ENCODE assay signal across 8 cellular contexts in the genomic region with DNA sequence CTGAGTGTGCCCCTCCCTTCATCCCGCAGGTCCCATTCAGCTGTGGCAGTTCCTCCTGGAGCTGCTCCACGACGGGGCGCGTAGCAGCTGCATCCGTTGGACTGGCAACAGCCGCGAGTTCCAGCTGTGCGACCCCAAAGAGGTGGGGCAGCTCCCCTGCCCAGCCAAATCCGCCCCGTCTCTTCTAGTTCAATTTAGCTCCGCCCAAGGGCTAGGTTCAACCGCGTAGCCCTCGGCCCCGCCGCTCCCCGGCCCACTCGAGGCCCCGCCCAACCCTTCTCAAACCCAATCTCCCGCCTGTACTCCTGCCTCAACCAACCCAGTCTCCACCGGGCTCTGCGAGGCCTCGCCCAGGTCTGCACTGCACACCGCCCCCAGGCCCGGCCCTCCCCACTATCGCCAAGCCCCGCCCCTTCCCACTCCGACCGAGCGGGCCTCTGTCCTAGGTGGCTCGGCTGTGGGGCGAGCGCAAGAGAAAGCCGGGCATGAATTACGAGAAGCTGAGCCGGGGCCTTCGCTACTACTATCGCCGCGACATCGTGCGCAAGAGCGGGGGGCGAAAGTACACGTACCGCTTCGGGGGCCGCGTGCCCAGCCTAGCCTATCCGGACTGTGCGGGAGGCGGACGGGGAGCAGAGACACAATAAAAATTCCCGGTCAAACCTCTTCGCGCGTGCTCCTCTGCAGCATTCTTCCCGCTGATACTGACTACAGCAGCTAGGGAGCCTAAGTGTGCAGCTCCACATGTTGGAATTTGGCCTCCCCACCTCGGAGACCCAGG. TPM values are rescaled to one million over a fixed set of nuclear protein-coding genes. Genes with fewer than 3 reads are reported as not detected.
DNase-seq lines count a peak whose midpoint lies in the region; ATAC-seq and TF ChIP-seq lines count a peak whose summit lies in the region.

No MANE protein-coding gene starts in this region.

- peaks cover 0 to 2% (median 0%) of the 10 kb centered on the region in 7 donors for H3K9me3 Mint-ChIP-seq in CD4-positive, CD25-positive, alpha-beta regulatory T cell

- H2BK15ac ChIP-seq in mesenchymal stem cell (ENCODE audit: low read depth, poor library complexity, severe bottlenecking), result no peak overlapping the region

- H2BK12ac ChIP-seq in mesenchymal stem cell (ENCODE audit: low read length in 2 of 2), result peak overlapping the region in 1 of 2 experiments; percentile 70

- H2AK5ac ChIP-seq in mesenchymal stem cell (ENCODE audit: low read length, severe bottlenecking), result no peak overlapping the region

- no peaks in the 10 kb centered on the region for H3K36me3 ChIP-seq in CD4-positive, CD25-positive, alpha-beta regulatory T cell (ENCODE audit: control insufficient read depth, insufficient read depth, low read length)
- H3K36me3 ChIP-seq in effector memory CD4-positive, alpha-beta T cell (ENCODE audit: control insufficient read depth, insufficient read depth, low read length), result no peaks in the 10 kb centered on the region
- no peaks in the 10 kb centered on the region for H3K36me3 ChIP-seq in mesenchymal stem cell (ENCODE audit: control insufficient read depth in 1 of 2, insufficient read depth in 2 of 2, low read depth in 1 of 2, low read length in 2 of 2)

- no peak overlapping the region for H4K91ac ChIP-seq in mesenchymal stem cell (ENCODE audit: low read length)

- no peaks in the 10 kb centered on the region for H3K36me3 Mint-ChIP-seq in CD4-positive, CD25-positive, alpha-beta regulatory T cell

- no peaks in the 10 kb centered on the region for H3K27me3 ChIP-seq in CD4-positive, CD25-positive, alpha-beta regulatory T cell (ENCODE audit: control insufficient read depth, insufficient read depth, low read length)
- H3K27me3 ChIP-seq in HL-60 (ENCODE audit: insufficient read depth, poor library complexity, severe bottlenecking), result no peaks in the 10 kb centered on the region
- H3K27me3 ChIP-seq in effector memory CD4-positive, alpha-beta T cell (replicated peaks; ENCODE audit: control insufficient read depth, insufficient read depth, low read length, poor library complexity, severe bottlenecking), result no peaks in the 10 kb centered on the region
- H3K27me3 ChIP-seq in mesenchymal stem cell (ENCODE audit: control insufficient read depth in 1 of 2, insufficient read depth in 1 of 2, low read length in 2 of 2), result no peaks in the 10 kb centered on the region

- H3K27ac ChIP-seq in CD4-positive, CD25-positive, alpha-beta regulatory T cell (ENCODE audit: insufficient read depth, low read length, poor library complexity, severe bottlenecking), result peak overlapping the region; percentile 80
- H3K27ac ChIP-seq in HL-60 (replicated peaks) (no peak overlapping the region), mesenchymal stem cell (ENCODE audit: low read length, poor library complexity, severe bottlenecking) (peak overlapping the region; percentile 79)
- H3K27ac ChIP-seq in effector memory CD4-positive, alpha-beta T cell (ENCODE audit: insufficient read depth, low read length, poor library complexity, severe bottlenecking), result peak overlapping the region; percentile 66

- H3K79me1 ChIP-seq in mesenchymal stem cell (replicated peaks; ENCODE audit: low read length, poor library complexity, severe bottlenecking), result peaks cover 1% of the 10 kb centered on the region

- no peak for TF ChIP-seq CTCF in HL-60 (IDR thresholded peaks at IDR 0.05; ENCODE audit: insufficient read depth, low read length)

- peak overlapping the region; percentile 71 for H4K8ac ChIP-seq in mesenchymal stem cell (ENCODE audit: low read length)

- peak overlapping the region; percentile 80 to 88 for H3K18ac ChIP-seq in mesenchymal stem cell (ENCODE audit: low read depth in 1 of 2, low read length in 2 of 2)

- H2BK5ac ChIP-seq in mesenchymal stem cell (ENCODE audit: low read depth, low read length, poor library complexity, severe bottlenecking), result no peak overlapping the region

- H3K4me1 Mint-ChIP-seq in CD4-positive, CD25-positive, alpha-beta regulatory T cell, result peaks cover 9 to 58% (median 27%) of the 10 kb centered on the region in 4 donors

- peak overlapping the region; percentile 58 for H2BK120ac ChIP-seq in mesenchymal stem cell (ENCODE audit: low read depth, low read length)

- no peaks in the 10 kb centered on the region for H3K9me3 ChIP-seq in CD4-positive, CD25-positive, alpha-beta regulatory T cell (ENCODE audit: control insufficient read depth in 2 of 2, low read length in 2 of 2)
- no peaks in the 10 kb centered on the region for H3K9me3 ChIP-seq in effector memory CD4-positive, alpha-beta T cell (ENCODE audit: control insufficient read depth, low read length)
- no peaks in the 10 kb centered on the region for H3K9me3 ChIP-seq in mesenchymal stem cell (ENCODE audit: control insufficient read depth, low read length)

- H2AFZ ChIP-seq in mesenchymal stem cell (ENCODE audit: low read depth, low read length), result peak overlapping the region; percentile 94

- H3K4ac ChIP-seq in mesenchymal stem cell (ENCODE audit: low read depth in 1 of 2, low read length in 2 of 2), result peak overlapping the region in 1 of 2 experiments; percentile 81

- peak overlapping the region; percentile 83 for H3K4me2 ChIP-seq in mesenchymal stem cell (ENCODE audit: low read length, poor library complexity, severe bottlenecking)

- peak overlapping the region; percentile 63 to 98 (median 73) for H3K27ac Mint-ChIP-seq in CD4-positive, CD25-positive, alpha-beta regulatory T cell

- WGBS in mesenchymal stem cell, result 1% methylated on average over 60 of the region's 60 CpGs

- no peak overlapping the region for H3K23ac ChIP-seq in mesenchymal stem cell (ENCODE audit: low read length in 2 of 2)

- peak overlapping the region; percentile 87 to 98 (median 94) for H3K4me3 Mint-ChIP-seq in CD4-positive, CD25-positive, alpha-beta regulatory T cell

- ATAC-seq in CD4-positive, CD25-positive, alpha-beta regulatory T cell (ENCODE audit: low read depth in 2 of 2), result peak; percentile 83 to 87
- ATAC-seq in GM19455 (IDR thresholded peaks at IDR 0.05; ENCODE audit: unreplicated experiment), result peak; percentile 59

- peak overlapping the region; percentile 72 for H3K4me3 ChIP-seq in CD4-positive, CD25-positive, alpha-beta regulatory T cell (ENCODE audit: low read depth, low read length)
- peak overlapping the region; percentile 58 for H3K4me3 ChIP-seq in HL-60 (replicated peaks; ENCODE audit: insufficient read depth, low read length)
- H3K4me3 ChIP-seq in effector memory CD4-positive, alpha-beta T cell (ENCODE audit: insufficient read depth, low read depth, low read length, poor library complexity, severe bottlenecking), result peak overlapping the region; percentile 67
- peak overlapping the region; percentile 57 to 86 for H3K4me3 ChIP-seq in mesenchymal stem cell (ENCODE audit: insufficient read depth in 1 of 2, low read depth in 1 of 2, low read length in 2 of 2)

- H3K14ac ChIP-seq in mesenchymal stem cell (ENCODE audit: low read length in 2 of 2), result peak overlapping the region in 1 of 2 experiments; percentile 79

- H3K4me1 ChIP-seq in CD4-positive, CD25-positive, alpha-beta regulatory T cell (ENCODE audit: control insufficient read depth, insufficient read depth, low read length, poor library complexity, severe bottlenecking), result peaks cover 58% of the 10 kb centered on the region
- peaks cover 40% of the 10 kb centered on the region for H3K4me1 ChIP-seq in effector memory CD4-positive, alpha-beta T cell (ENCODE audit: control insufficient read depth, insufficient read depth, low read length, poor library complexity, severe bottlenecking)
- H3K4me1 ChIP-seq in mesenchymal stem cell (ENCODE audit: control insufficient read depth, insufficient read depth, low read depth, low read length), result peaks cover 23% of the 10 kb centered on the region

- H3K9ac ChIP-seq in mesenchymal stem cell (ENCODE audit: low read length), result peak overlapping the region; percentile 78

- H3K27me3 Mint-ChIP-seq in CD4-positive, CD25-positive, alpha-beta regulatory T cell, result no peaks in the 10 kb centered on the region

- DNase-seq in CD4-positive, CD25-positive, alpha-beta regulatory T cell, result peak; percentile 93 to 98 (median 95)
- peak; percentile 85 to 94 for DNase-seq in HL-60 (ENCODE audit: low read depth in 1 of 2, low spot score in 1 of 2)
- peak; percentile 67 for DNase-seq in NK-92 (lab: John Stamatoyannopoulos, UW; ENCODE audit: unreplicated experiment)
- peak; percentile 96 for DNase-seq in activated CD8-positive, alpha-beta memory T cell treated with anti-CD3 and anti-CD28 coated beads for 24 hours
- DNase-seq in effector memory CD4-positive, alpha-beta T cell, result peak; percentile 91 to 93 (median 93)
- peak; percentile 97 for DNase-seq in mesenchymal stem cell
- DNase-seq in stimulated activated CD8-positive, alpha-beta memory T cell treated with anti-CD3 and anti-CD28 coated beads, Interleukin-12 subunit alpha, Interleukin-12 subunit beta, amount 100 ng/mL, for 1 hour (ENCODE audit: low read depth), result peak; percentile 88

RNA-seq across cellular contexts. Expression of a gene that starts 2.9 kb away (rescaled TPM):
- total RNA-seq in CD4-positive, CD25-positive, alpha-beta regulatory T cell, result not detected
- under 1 TPM in 3 of 4 donors, not detected in 1; 0.44 to 0.67 (median 0.46) TPM for polyA plus RNA-seq in CD4-positive, CD25-positive, alpha-beta regulatory T cell
- 2.4 TPM for polyA plus RNA-seq in mesenchymal stem cell (2013, experiment 1 of 2)
- 3.2 TPM for polyA plus RNA-seq in mesenchymal stem cell (2013, experiment 2 of 2)

RNA-seq across cellular contexts. Expression of a gene that starts 3.7 kb away (rescaled TPM):
- total RNA-seq in CD4-positive, CD25-positive, alpha-beta regulatory T cell, result 249 TPM
- 100 to 1,000 TPM; 854 to 919 (median 912) TPM for polyA plus RNA-seq in CD4-positive, CD25-positive, alpha-beta regulatory T cell
- polyA plus RNA-seq in mesenchymal stem cell (2013, experiment 1 of 2), result 690 TPM
- 727 TPM for polyA plus RNA-seq in mesenchymal stem cell (2013, experiment 2 of 2)

RNA-seq across cellular contexts. Expression of a gene that starts 15.6 kb away (rescaled TPM):
- total RNA-seq in CD4-positive, CD25-positive, alpha-beta regulatory T cell, result 52.3 TPM
- polyA plus RNA-seq in CD4-positive, CD25-positive, alpha-beta regulatory T cell, result 10 to 100 TPM; 54.4 to 69.0 (median 59.2) TPM
- 45.9 TPM for polyA plus RNA-seq in mesenchymal stem cell (2013, experiment 1 of 2)
- 46.1 TPM for polyA plus RNA-seq in mesenchymal stem cell (2013, experiment 2 of 2)

RNA-seq across cellular contexts. Expression of a gene that starts 21.9 kb away (rescaled TPM):
- total RNA-seq in CD4-positive, CD25-positive, alpha-beta regulatory T cell, result not detected
- polyA plus RNA-seq in CD4-positive, CD25-positive, alpha-beta regulatory T cell, result not detected
- polyA plus RNA-seq in mesenchymal stem cell (2013, experiment 1 of 2), result 0.03 TPM
- polyA plus RNA-seq in mesenchymal stem cell (2013, experiment 2 of 2), result 0.05 TPM

RNA-seq across cellular contexts. Expression of a gene that starts 31.9 kb away (rescaled TPM):
- total RNA-seq in CD4-positive, CD25-positive, alpha-beta regulatory T cell, result 25.9 TPM
- 1 to 10 TPM; 5.1 to 8.1 (median 6.6) TPM for polyA plus RNA-seq in CD4-positive, CD25-positive, alpha-beta regulatory T cell
- polyA plus RNA-seq in mesenchymal stem cell (2013, experiment 1 of 2), result 2.4 TPM
- 2.5 TPM for polyA plus RNA-seq in mesenchymal stem cell (2013, experiment 2 of 2)
